24 cellular contexts compared by ENCODE assay signal in the genomic region with DNA sequence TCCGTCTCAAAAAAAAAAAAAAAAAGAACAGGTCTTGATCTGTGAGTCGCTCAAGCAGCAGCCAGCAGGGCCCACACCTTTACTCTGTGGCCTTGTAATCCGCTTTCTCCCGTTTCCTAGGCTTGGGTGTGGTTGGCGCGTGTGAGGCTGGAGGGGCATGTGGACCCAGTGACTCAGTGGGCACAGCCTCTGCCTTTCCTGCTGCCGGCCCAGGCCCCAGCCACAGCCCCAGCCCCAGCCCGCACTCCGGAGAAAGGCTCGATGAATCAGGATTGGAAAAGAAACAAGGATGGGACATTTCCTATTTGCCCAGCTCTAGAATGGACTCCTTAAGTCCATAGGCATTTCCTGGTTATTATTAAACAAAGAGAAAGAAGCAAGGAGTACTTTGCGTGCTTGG. TPM values are rescaled to one million over a fixed set of nuclear protein-coding genes. Genes with fewer than 3 reads are reported as not detected.
"Had no signal": no experiment of that assay in that cellular context is flagged by ENCODE, and none has a peak within 500 bp of the region (broad histone marks: within the 10 kb centered on the region; RNA-seq: fewer than 3 reads in every experiment).

No MANE protein-coding gene starts in this region.

- DNase-seq: colonic mucosa; effector CD8-positive, alpha-beta T cell; gastrocnemius medialis; immature natural killer cell; lower lobe of right lung; natural killer cell; nucleus accumbens; ovary; small intestine; stimulated activated CD4-positive, alpha-beta T cell treated with anti-CD3 and anti-CD28 coated beads, Interleukin-12 subunit alpha, Interleukin-12 subunit beta, amount 100 ng/mL, for 4 hours; stimulated activated naive CD4-positive, alpha-beta T cell; trophoblast cell had no signal

- H3K4me3 ChIP-seq: colonic mucosa, esophagus muscularis mucosa, gastrocnemius medialis, left lung, lower lobe of right lung, ovary had no signal

- H3K27me3 ChIP-seq: ovary had no signal

- H3K36me3 ChIP-seq: colonic mucosa, esophagus muscularis mucosa, gastrocnemius medialis, left lung, lower lobe of right lung, ovary had no signal

- H3K9me3 ChIP-seq: colonic mucosa, esophagus muscularis mucosa, gastrocnemius medialis, left lung, lower lobe of right lung had no signal

- H3K4me1 ChIP-seq: colonic mucosa, gastrocnemius medialis had no signal

- H3K27ac ChIP-seq: colonic mucosa, esophagus muscularis mucosa, gastrocnemius medialis, left lung, lower lobe of right lung, ovary had no signal

RNA-seq across cellular contexts. Expression of gene BHLHE23, which starts 4.3 kb away (rescaled TPM):
- total RNA-seq: colonic mucosa, dermis microvascular lymphatic vessel endothelial cell, esophagus muscularis mucosa, fibroblast of villous mesenchyme, gastrocnemius medialis, left lung, lower lobe of right lung, mesothelial cell of epicardium, mucosa of gallbladder, myocyte, natural killer cell, neural crest cell, ovary, progenitor cell of endocrine pancreas, right cardiac atrium had no signal
- polyA plus RNA-seq: immature natural killer cell, keratinocyte, ovary, right cardiac atrium, small intestine, urinary bladder had no signal

RNA-seq across cellular contexts. Expression of gene SLC17A9, which starts 50.0 kb away (rescaled TPM):
- total RNA-seq: myocyte had no signal
- polyA plus RNA-seq: keratinocyte had no signal
